8 cellular contexts compared by ENCODE assay signal in the genomic region with DNA sequence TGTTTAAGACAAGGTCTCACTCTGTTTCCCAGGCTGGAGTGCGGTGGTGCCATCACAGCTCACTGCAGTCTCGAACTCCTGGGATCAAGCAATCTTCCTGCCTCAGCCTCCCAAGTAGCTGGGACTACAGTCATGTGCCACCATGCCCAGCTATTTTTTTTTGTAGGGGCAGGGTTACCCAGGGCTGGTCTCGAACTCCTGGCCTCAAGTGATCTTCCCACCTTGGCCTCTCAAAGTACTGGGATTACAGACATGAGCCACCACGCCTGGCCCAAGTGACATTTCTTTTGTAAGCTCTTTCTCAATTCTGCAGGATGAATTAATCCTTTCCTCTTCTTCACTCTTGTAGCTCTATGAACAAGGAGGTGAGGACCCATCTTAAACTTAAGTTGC. TPM values are rescaled to one million over a fixed set of nuclear protein-coding genes. Genes with fewer than 3 reads are reported as not detected.
A peak's percentile ranks its signal among the peaks of the same experiment; 100 is the strongest.
DNase-seq lines count a peak whose midpoint lies in the region; ATAC-seq and TF ChIP-seq lines count a peak whose summit lies in the region.
"Not testable (repeated sequence)": the region's sequence is repeated elsewhere in the genome, so short reads cannot be mapped to it uniquely, and the experiment has no call there.

No MANE protein-coding gene starts in this region.

- CTCF ChIA-PET in Calu3 (lab: Charles Lee): interaction anchor here (1.9 to 3.2 kb wide), 2 partner anchors 14 to 17 kb away, joined by 9 to 12 read pairs; no protein-coding TSS in a partner anchor
- CTCF ChIA-PET in Panc1 (lab: Charles Lee): not testable (repeated sequence)

- peaks cover 35% of the 10 kb centered on the region for H3K36me3 Mint-ChIP-seq in Calu3 (ENCODE audit: insufficient read depth, unreplicated experiment)
- H3K36me3 Mint-ChIP-seq in activated T-cell treated with anti-CD3 and anti-CD28 coated beads, Interleukin-2, amount 50 U/mL, for 4 hours (ENCODE audit: insufficient read depth); immature natural killer cell; natural killer cell; stimulated activated memory B cell treated with anti-CD40 and anti-IgM and Interleukin-4, amounts not matched to agents 10 μg/mL and 1 μg/mL and 100 μg/mL, for 72 hours: not testable (repeated sequence)

- peak overlapping the region; percentile 43 for H3K4me3 Mint-ChIP-seq in Calu3 (ENCODE audit: low read depth, unreplicated experiment)
- H3K4me3 Mint-ChIP-seq in activated T-cell treated with anti-CD3 and anti-CD28 coated beads, Interleukin-2, amount 50 U/mL, for 4 hours: peak overlapping the region; percentile 22
- peak overlapping the region in 4 of 5 donors; percentile 63 to 91 (median 89) for H3K4me3 Mint-ChIP-seq in immature natural killer cell
- H3K4me3 Mint-ChIP-seq in natural killer cell: peak overlapping the region; percentile 90
- H3K4me3 Mint-ChIP-seq in stimulated activated memory B cell treated with anti-CD40 and anti-IgM and Interleukin-4, amounts not matched to agents 10 μg/mL and 1 μg/mL and 100 μg/mL, for 72 hours: peak overlapping the region; percentile 85

- in situ Hi-C loops in Panc1 (cut with HindIII; ENCODE audit: low pct_unique_long_range_greater_than_20kb, low sequenced_read_pairs): not testable (repeated sequence)

- DNase-seq in Calu3; Panc1 (ENCODE audit: low read depth, low spot score); activated T-cell treated with anti-CD3 and anti-CD28 coated beads, Interleukin-2, amount 50 U/mL, for 4 hours; breast epithelium (ENCODE audit: low spot score in 2 of 2); immature natural killer cell; natural killer cell: not testable (repeated sequence)

- not testable (repeated sequence) for BruUV-seq in Calu3 (replicated peaks; lab: Mats Ljungman, UMichigan); Panc1 (replicated peaks; lab: Mats Ljungman, UMichigan)

- ATAC-seq in Panc1: peak; percentile 3; the same call in 1 of the 2 replicates
- not testable (repeated sequence) for ATAC-seq in activated T-cell treated with anti-CD3 and anti-CD28 coated beads, Interleukin-2, amount 50 U/mL, for 4 hours; natural killer cell; stimulated activated memory B cell treated with anti-CD40 and anti-IgM and Interleukin-4, amounts not matched to agents 10 μg/mL and 1 μg/mL and 100 μg/mL, for 72 hours

- H3K9me3 ChIP-seq in Panc1 (ENCODE audit: control insufficient read depth, insufficient read depth, low read depth, low read length); breast epithelium: not testable (repeated sequence)

- H3K27ac ChIP-seq in 22Rv1: peak overlapping the region; percentile 99
- peak overlapping the region; percentile 59 for H3K27ac ChIP-seq in Panc1 (ENCODE audit: low read length)
- peak overlapping the region; percentile 66 to 71 for H3K27ac ChIP-seq in breast epithelium

- H3K4me1 Mint-ChIP-seq in Calu3 (ENCODE audit: low read depth, unreplicated experiment): peaks cover 41% of the 10 kb centered on the region
- H3K4me1 Mint-ChIP-seq in activated T-cell treated with anti-CD3 and anti-CD28 coated beads, Interleukin-2, amount 50 U/mL, for 4 hours (ENCODE audit: low read depth): peaks cover 20% of the 10 kb centered on the region
- H3K4me1 Mint-ChIP-seq in immature natural killer cell: peaks cover 32 to 42% of the 10 kb centered on the region in 2 donors
- peaks cover 27 to 36% of the 10 kb centered on the region in 2 donors for H3K4me1 Mint-ChIP-seq in natural killer cell
- H3K4me1 Mint-ChIP-seq in stimulated activated memory B cell treated with anti-CD40 and anti-IgM and Interleukin-4, amounts not matched to agents 10 μg/mL and 1 μg/mL and 100 μg/mL, for 72 hours: peaks cover 39% of the 10 kb centered on the region

- POLR2A ChIA-PET in Panc1 (lab: Charles Lee): not testable (repeated sequence)

- not testable (repeated sequence) for H3K27me3 Mint-ChIP-seq in Calu3 (ENCODE audit: unreplicated experiment); activated T-cell treated with anti-CD3 and anti-CD28 coated beads, Interleukin-2, amount 50 U/mL, for 4 hours (ENCODE audit: low read depth); immature natural killer cell (ENCODE audit: low read depth in 3 of 3); natural killer cell (ENCODE audit: low read depth in 2 of 2); stimulated activated memory B cell treated with anti-CD40 and anti-IgM and Interleukin-4, amounts not matched to agents 10 μg/mL and 1 μg/mL and 100 μg/mL, for 72 hours

- H3K36me3 ChIP-seq in Panc1 (ENCODE audit: control insufficient read depth, insufficient read depth, low read length); breast epithelium: not testable (repeated sequence)

- not testable (repeated sequence) for TF ChIP-seq CTCF in 22Rv1 (IDR thresholded peaks at IDR 0.05); Calu3 (IDR thresholded peaks at IDR 0.05; ENCODE audit: unreplicated experiment); Panc1 (IDR thresholded peaks at IDR 0.05); breast epithelium (IDR thresholded peaks at IDR 0.05); natural killer cell (IDR thresholded peaks at IDR 0.05)

- not testable (repeated sequence) for H3K9me3 Mint-ChIP-seq in Calu3 (ENCODE audit: low read depth, unreplicated experiment); activated T-cell treated with anti-CD3 and anti-CD28 coated beads, Interleukin-2, amount 50 U/mL, for 4 hours; immature natural killer cell; natural killer cell; stimulated activated memory B cell treated with anti-CD40 and anti-IgM and Interleukin-4, amounts not matched to agents 10 μg/mL and 1 μg/mL and 100 μg/mL, for 72 hours

- H3K27ac Mint-ChIP-seq in Calu3 (ENCODE audit: unreplicated experiment) (peak overlapping the region; percentile 81), immature natural killer cell (peak overlapping the region in 3 of 6 donors; percentile 47 to 88 (median 63)), natural killer cell (peak overlapping the region in 1 of 2 donors; percentile 6)
- not testable (repeated sequence) for H3K27ac Mint-ChIP-seq in stimulated activated memory B cell treated with anti-CD40 and anti-IgM and Interleukin-4, amounts not matched to agents 10 μg/mL and 1 μg/mL and 100 μg/mL, for 72 hours

- intact Hi-C loops in Calu3 (cut with micrococcal nuclease; ENCODE audit: unreplicated experiment); Panc1 (cut with micrococcal nuclease; ENCODE audit: unreplicated experiment); breast epithelium (cut with DNase I; ENCODE audit: low total_unique reads); natural killer cell (cut with micrococcal nuclease): not testable (repeated sequence)

- not testable (repeated sequence) for TF ChIP-seq POLR2A in breast epithelium (IDR thresholded peaks at IDR 0.05)

- peaks cover 26% of the 10 kb centered on the region for H3K4me1 ChIP-seq in Panc1 (ENCODE audit: control insufficient read depth, insufficient read depth, low read length)
- H3K4me1 ChIP-seq in breast epithelium: not testable (repeated sequence)

- H3K27me3 ChIP-seq in Panc1 (ENCODE audit: control insufficient read depth, insufficient read depth, low read length); breast epithelium: not testable (repeated sequence)

- H3K4me3 ChIP-seq in Panc1 (ENCODE audit: low read depth in 2 of 2, low read length in 2 of 2); breast epithelium: not testable (repeated sequence)

RNA-seq across cellular contexts. Expression of gene ETFA, which starts 1.9 kb away (rescaled TPM):
- 230 and 252 TPM in 2 replicates for total RNA-seq in Calu3 (2022)
- 159 TPM for total RNA-seq in Panc1 (2021; ENCODE audit: unreplicated experiment)
- polyA plus RNA-seq in Panc1 (2012; ENCODE audit: insufficient read length): 146 TPM
- total RNA-seq in activated T-cell treated with anti-CD3 and anti-CD28 coated beads, Interleukin-2, amount 50 U/mL, for 4 hours: 100 to 1,000 TPM; 129 to 145 (median 143) TPM
- 100 to 1,000 TPM in 2 of 3 donors, 10 to 100 TPM in 1; 96.0 to 108 (median 108) TPM for total RNA-seq in breast epithelium
- polyA plus RNA-seq in immature natural killer cell: 100 to 1,000 TPM; 146 to 157 (median 157) TPM
- total RNA-seq in natural killer cell: 10 to 100 TPM; 71.9 to 93.1 (median 79.8) TPM

RNA-seq across cellular contexts. Expression of gene ISL2, which starts 23.4 kb away (rescaled TPM):
- 5.3 and 7.6 TPM in 2 replicates for total RNA-seq in Calu3 (2022)
- 0.51 TPM for total RNA-seq in Panc1 (2021; ENCODE audit: unreplicated experiment)
- 1.2 TPM for polyA plus RNA-seq in Panc1 (2012; ENCODE audit: insufficient read length)
- under 1 TPM in 1 of 3 donors, not detected in 2; 0.11 TPM for total RNA-seq in activated T-cell treated with anti-CD3 and anti-CD28 coated beads, Interleukin-2, amount 50 U/mL, for 4 hours
- total RNA-seq in breast epithelium: under 1 TPM in 1 of 3 donors, not detected in 2; 0.29 TPM
- polyA plus RNA-seq in immature natural killer cell: not detected
- total RNA-seq in natural killer cell: not detected

Comparison
In these comparisons a context has a peak if more than half of its experiments do, and no peak if none do; other contexts are left out.
1. H3K4me3 Mint-ChIP-seq: peak in every context shown above with its lines; median percentile 90 in natural killer cell; 89 in immature natural killer cell; 85 in stimulated activated memory B cell treated with anti-CD40 and anti-IgM and Interleukin-4, amounts not matched to agents 10 μg/mL and 1 μg/mL and 100 μg/mL, for 72 hours; 43 in Calu3; 22 in activated T-cell treated with anti-CD3 and anti-CD28 coated beads, Interleukin-2, amount 50 U/mL, for 4 hours.